18 cellular contexts compared by ENCODE assay signal in genomic region chr3:171160326-171160725, GRCh38.
"Had no signal": no experiment of that assay in that cellular context is flagged by ENCODE, and none has a peak within 500 bp of the region (broad histone marks: within the 10 kb centered on the region; RNA-seq: fewer than 3 reads in every experiment).

No MANE protein-coding gene starts in this region.

- H3K27ac Mint-ChIP-seq: activated naive CD4-positive, alpha-beta T cell treated with anti-CD3 and anti-CD28 coated beads, Interleukin-2, amount 10 ng/mL, durations not matched to agents 7 days and 5 days; activated T-helper 2 cell treated with anti-CD3 and anti-CD28 coated beads, Interferon-gamma antibody, Interleukin-2, Interleukin-4, amounts not matched to agents 10 μg/mL and 5 μg/mL and 100 μg/mL, durations not matched to agents 14 hours and 24 hours and 36 hours; brain; memory B cell had no signal

- ATAC-seq: left ventricle myocardium superior; mucosa of descending colon; naive thymus-derived CD4-positive, alpha-beta T cell had no signal

- DNase-seq: activated CD4-positive, alpha-beta T cell treated with anti-CD3 and anti-CD28 coated beads, Interleukin-2, amount 50 U/mL, for 48 hours; activated naive CD4-positive, alpha-beta T cell treated with anti-CD3 and anti-CD28 coated beads, Interleukin-2, amount 10 ng/mL, durations not matched to agents 7 days and 5 days; activated T-cell treated with anti-CD3 and anti-CD28 coated beads, Interleukin-2, amount 50 U/mL, for 1 hour; dermis blood vessel endothelial cell; left ventricle myocardium superior; mucosa of descending colon; naive thymus-derived CD4-positive, alpha-beta T cell; retina; stimulated activated CD4-positive, alpha-beta T cell treated with anti-CD3 and anti-CD28 coated beads, Interleukin-4, amount 100 ng/mL, for 24 hours; stimulated activated naive CD4-positive, alpha-beta T cell treated with Interleukin-2 at 50 U/mL for 16 hours; trophoblast cell had no signal

- H3K9me3 ChIP-seq: neutrophil had no signal

- H3K4me3 Mint-ChIP-seq: activated naive CD4-positive, alpha-beta T cell treated with anti-CD3 and anti-CD28 coated beads, Interleukin-2, amount 10 ng/mL, durations not matched to agents 7 days and 5 days; brain; memory B cell; naive thymus-derived CD4-positive, alpha-beta T cell had no signal

- H3K4me3 ChIP-seq: mucosa of descending colon, SK-N-MC, skin epidermis had no signal

- H3K27me3 Mint-ChIP-seq: activated naive CD4-positive, alpha-beta T cell treated with anti-CD3 and anti-CD28 coated beads, Interleukin-2, amount 10 ng/mL, durations not matched to agents 7 days and 5 days; brain; naive thymus-derived CD4-positive, alpha-beta T cell had no signal

- H3K4me1 Mint-ChIP-seq: memory B cell had no signal

- H3K36me3 ChIP-seq: neutrophil had no signal

- H3K27ac ChIP-seq: neutrophil, SK-N-MC, skin epidermis, VCaP had no signal

- H3K27me3 ChIP-seq: neutrophil had no signal
